Comparison of ENCODE assay signal across 24 cellular contexts in the genomic region with DNA sequence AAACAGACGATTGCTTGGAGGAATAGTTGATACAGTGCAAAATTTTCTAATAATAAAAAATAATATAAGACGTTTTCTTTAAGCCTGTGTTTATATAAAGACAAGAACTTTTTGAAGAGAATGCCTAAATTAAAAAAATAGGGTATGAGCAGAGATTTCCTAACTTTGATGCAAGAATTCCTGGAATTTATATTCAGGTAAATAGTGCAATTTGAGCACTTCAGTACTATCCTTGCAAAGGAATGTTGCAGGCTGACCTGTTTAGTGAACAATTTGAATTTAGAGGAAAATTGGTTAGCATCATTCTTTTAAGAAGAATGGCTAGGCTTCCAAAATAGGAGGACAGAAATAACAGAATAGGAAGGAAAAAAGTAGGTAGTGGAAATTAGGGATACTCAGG.
"Had no signal": no experiment of that assay in that cellular context is flagged by ENCODE, and none has a peak within 500 bp of the region (broad histone marks: within the 10 kb centered on the region; RNA-seq: fewer than 3 reads in every experiment).

No MANE protein-coding gene starts in this region.

- H3K9me3 ChIP-seq: esophagus squamous epithelium, gastrocnemius medialis, heart right ventricle, left lung, lower lobe of right lung had no signal

- H3K27ac ChIP-seq: coronary artery, dorsolateral prefrontal cortex, epithelial cell of prostate, esophagus squamous epithelium, gastrocnemius medialis, heart right ventricle, left lung, lower lobe of right lung had no signal

- H3K27me3 Mint-ChIP-seq: naive thymus-derived CD4-positive, alpha-beta T cell had no signal

- H3K36me3 Mint-ChIP-seq: naive thymus-derived CD4-positive, alpha-beta T cell had no signal

- DNase-seq: dermis blood vessel endothelial cell; dorsolateral prefrontal cortex; effector CD4-positive, alpha-beta T cell; effector memory CD4-positive, alpha-beta T cell; endodermal cell; erythroblast; esophagus squamous epithelium; foreskin fibroblast; foreskin melanocyte; gastrocnemius medialis; glutamatergic neuron; head of caudate nucleus; heart right ventricle; hippocampal formation; left cardiac atrium; left lung; left ventricle myocardium superior; lower lobe of right lung; mesenchymal stem cell; midbrain; naive thymus-derived CD4-positive, alpha-beta T cell had no signal

- H3K4me3 ChIP-seq: coronary artery, dorsolateral prefrontal cortex, esophagus squamous epithelium, gastrocnemius medialis, heart right ventricle, left lung, lower lobe of right lung had no signal

- H3K9me3 Mint-ChIP-seq: endodermal cell had no signal

- H3K27me3 ChIP-seq: esophagus squamous epithelium, gastrocnemius medialis, heart right ventricle, left lung had no signal

- H3K27ac Mint-ChIP-seq: endodermal cell; naive thymus-derived CD4-positive, alpha-beta T cell had no signal

- H3K4me3 Mint-ChIP-seq: endodermal cell; naive thymus-derived CD4-positive, alpha-beta T cell had no signal

- H3K36me3 ChIP-seq: esophagus squamous epithelium, gastrocnemius medialis, heart right ventricle, left lung, lower lobe of right lung had no signal

- ATAC-seq: esophagus mucosa; gastrocnemius medialis; heart right ventricle; left cardiac atrium; left lung; left ventricle myocardium superior; lower lobe of right lung; naive thymus-derived CD4-positive, alpha-beta T cell had no signal

- H3K4me1 ChIP-seq: esophagus squamous epithelium, gastrocnemius medialis, heart right ventricle, left lung, lower lobe of right lung had no signal

- H3K4me1 Mint-ChIP-seq: naive thymus-derived CD4-positive, alpha-beta T cell had no signal
